8 cellular contexts compared by ENCODE assay signal in the genomic region with DNA sequence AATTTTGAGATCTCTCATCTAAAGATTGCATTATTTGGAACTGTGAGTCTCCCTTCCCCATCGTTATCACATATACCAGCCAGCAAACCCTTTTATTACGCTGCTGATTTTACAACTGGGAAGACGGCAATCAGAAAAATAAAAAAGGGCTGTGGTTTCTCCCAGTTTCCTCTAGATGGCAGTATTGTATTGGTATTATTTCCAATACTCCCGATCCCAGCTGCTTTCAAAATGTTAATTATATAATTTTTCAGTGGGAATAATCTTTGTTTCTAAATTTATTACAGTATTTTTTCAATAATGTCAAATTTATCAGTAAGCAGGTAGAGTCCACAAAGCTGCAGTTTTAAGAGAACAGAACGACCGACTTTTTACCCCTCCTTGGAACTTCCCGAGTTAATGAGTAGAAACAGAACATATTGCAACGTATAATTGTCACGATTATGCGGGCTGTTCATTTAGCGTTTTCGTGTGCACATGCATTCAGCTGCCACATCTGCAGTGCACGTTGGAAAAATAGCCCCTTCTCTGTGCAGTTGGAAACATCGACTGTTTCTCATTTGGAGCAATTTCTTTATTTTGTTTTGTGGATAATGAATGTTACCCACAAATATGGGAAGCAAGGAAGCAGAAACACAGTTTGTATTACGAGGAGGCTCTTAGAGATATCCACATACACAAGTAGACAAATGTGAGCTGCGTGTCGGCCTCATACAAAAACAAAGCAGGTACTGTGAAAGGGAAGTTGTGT.
DNase-seq lines count a peak whose midpoint lies in the region; ATAC-seq, FAIRE-seq and TF ChIP-seq lines count a peak whose summit lies in the region.

No MANE protein-coding gene starts in this region.

- peak overlapping the region; percentile 36 for H3K4me3 ChIP-seq in retinal pigment epithelial cell (ENCODE audit: low read length)
- no peak overlapping the region for H3K4me3 ChIP-seq in effector memory CD4-positive, alpha-beta T cell (ENCODE audit: insufficient read depth, low read depth, low read length, poor library complexity, severe bottlenecking)

- DNase-seq in activated CD8-positive, alpha-beta T cell treated with anti-CD3 and anti-CD28 coated beads for 36 hours = no peak
- no peak for DNase-seq in activated CD8-positive, alpha-beta T cell treated with anti-CD3 and anti-CD28 coated beads, Interleukin-2, amount 10 ng/mL, durations not matched to agents 7 days and 5 days
- DNase-seq in SW480 (ENCODE audit: low spot score) = peak; percentile 43
- peak; percentile 26 to 57 for DNase-seq in frontal cortex (ENCODE audit: low spot score in 2 of 2)
- peak; percentile 14 for DNase-seq in retinal pigment epithelial cell (ENCODE audit: low read depth)
- DNase-seq in effector memory CD4-positive, alpha-beta T cell = no peak

- intact Hi-C loops in activated CD8-positive, alpha-beta T cell treated with anti-CD3 and anti-CD28 coated beads for 36 hours (cut with micrococcal nuclease) = loop anchor here (5.0 kb wide), 1 partner anchor 274 kb away; no protein-coding TSS in a partner anchor

- H3K36me3 Mint-ChIP-seq in activated CD8-positive, alpha-beta T cell treated with anti-CD3 and anti-CD28 coated beads for 36 hours (ENCODE audit: low read depth) = peaks cover 3% of the 10 kb centered on the region
- no peaks in the 10 kb centered on the region for H3K36me3 Mint-ChIP-seq in activated CD8-positive, alpha-beta T cell treated with anti-CD3 and anti-CD28 coated beads, Interleukin-2, amount 10 ng/mL, durations not matched to agents 7 days and 5 days (ENCODE audit: low read depth)

- H3K4me3 Mint-ChIP-seq in activated CD8-positive, alpha-beta T cell treated with anti-CD3 and anti-CD28 coated beads for 36 hours = no peak overlapping the region
- H3K4me3 Mint-ChIP-seq in activated CD8-positive, alpha-beta T cell treated with anti-CD3 and anti-CD28 coated beads, Interleukin-2, amount 10 ng/mL, durations not matched to agents 7 days and 5 days = no peak overlapping the region

- no peak overlapping the region for H3K27ac Mint-ChIP-seq in activated CD8-positive, alpha-beta T cell treated with anti-CD3 and anti-CD28 coated beads for 36 hours
- no peak overlapping the region for H3K27ac Mint-ChIP-seq in activated CD8-positive, alpha-beta T cell treated with anti-CD3 and anti-CD28 coated beads, Interleukin-2, amount 10 ng/mL, durations not matched to agents 7 days and 5 days

- H3K27me3 Mint-ChIP-seq in activated CD8-positive, alpha-beta T cell treated with anti-CD3 and anti-CD28 coated beads for 36 hours = peaks cover 29% of the 10 kb centered on the region
- H3K27me3 Mint-ChIP-seq in activated CD8-positive, alpha-beta T cell treated with anti-CD3 and anti-CD28 coated beads, Interleukin-2, amount 10 ng/mL, durations not matched to agents 7 days and 5 days (ENCODE audit: low read depth) = peaks cover 22% of the 10 kb centered on the region

- no peaks in the 10 kb centered on the region for H3K4me1 ChIP-seq in effector memory CD4-positive, alpha-beta T cell (ENCODE audit: control insufficient read depth, insufficient read depth, low read length, poor library complexity, severe bottlenecking)

- CTCF ChIA-PET in activated CD8-positive, alpha-beta T cell treated with anti-CD3 and anti-CD28 coated beads for 36 hours (lab: Charles Lee) = interaction anchor here (0.7 to 2.7 kb wide), 23 partner anchors 9 to 1279 kb away, joined by 3 to 21 read pairs (median 4); no protein-coding TSS in a partner anchor
- CTCF ChIA-PET in activated CD8-positive, alpha-beta T cell treated with anti-CD3 and anti-CD28 coated beads, Interleukin-2, amount 10 ng/mL, durations not matched to agents 7 days and 5 days (lab: Charles Lee) = interaction anchor here (0.6 to 1.5 kb wide), 10 partner anchors 10 to 682 kb away, joined by 3 to 7 read pairs (median 3); no protein-coding TSS in a partner anchor

- H3K4me1 Mint-ChIP-seq in activated CD8-positive, alpha-beta T cell treated with anti-CD3 and anti-CD28 coated beads for 36 hours (ENCODE audit: low read depth) = peaks cover 6% of the 10 kb centered on the region
- H3K4me1 Mint-ChIP-seq in activated CD8-positive, alpha-beta T cell treated with anti-CD3 and anti-CD28 coated beads, Interleukin-2, amount 10 ng/mL, durations not matched to agents 7 days and 5 days (ENCODE audit: low read depth) = peaks cover 3% of the 10 kb centered on the region

- TF ChIP-seq CTCF in activated CD8-positive, alpha-beta T cell treated with anti-CD3 and anti-CD28 coated beads for 36 hours (IDR thresholded peaks at IDR 0.05) = peak; percentile 91
- TF ChIP-seq CTCF in LNCAP (IDR thresholded peaks at IDR 0.05) (peak; percentile 72), retinal pigment epithelial cell (conservative IDR thresholded peaks at IDR 0.05; ENCODE audit: low read depth, low read length) (peak; percentile 60)

- H3K9me3 ChIP-seq in effector memory CD4-positive, alpha-beta T cell (ENCODE audit: control insufficient read depth, low read length) = no peaks in the 10 kb centered on the region

- no peaks in the 10 kb centered on the region for H3K27me3 ChIP-seq in effector memory CD4-positive, alpha-beta T cell (replicated peaks; ENCODE audit: control insufficient read depth, insufficient read depth, low read length, poor library complexity, severe bottlenecking)

- no peak for ATAC-seq in activated CD8-positive, alpha-beta T cell treated with anti-CD3 and anti-CD28 coated beads for 36 hours
- ATAC-seq in activated CD8-positive, alpha-beta T cell treated with anti-CD3 and anti-CD28 coated beads, Interleukin-2, amount 10 ng/mL, durations not matched to agents 7 days and 5 days = no peak
- ATAC-seq in HG02763 (IDR thresholded peaks at IDR 0.05; ENCODE audit: unreplicated experiment) = no peak

- peaks cover 6% of the 10 kb centered on the region for H3K9me3 Mint-ChIP-seq in activated CD8-positive, alpha-beta T cell treated with anti-CD3 and anti-CD28 coated beads for 36 hours
- H3K9me3 Mint-ChIP-seq in activated CD8-positive, alpha-beta T cell treated with anti-CD3 and anti-CD28 coated beads, Interleukin-2, amount 10 ng/mL, durations not matched to agents 7 days and 5 days (ENCODE audit: insufficient read depth) = no peaks in the 10 kb centered on the region

- no peaks in the 10 kb centered on the region for H3K36me3 ChIP-seq in effector memory CD4-positive, alpha-beta T cell (ENCODE audit: control insufficient read depth, insufficient read depth, low read length)

- peak; percentile 91 for FAIRE-seq in frontal cortex (lab: Jason Lieb, UNC)

- POLR2A ChIA-PET in activated CD8-positive, alpha-beta T cell treated with anti-CD3 and anti-CD28 coated beads for 36 hours (lab: Charles Lee) = no interaction called here
- POLR2A ChIA-PET in activated CD8-positive, alpha-beta T cell treated with anti-CD3 and anti-CD28 coated beads, Interleukin-2, amount 10 ng/mL, durations not matched to agents 7 days and 5 days (lab: Charles Lee) = no interaction called here

- no peak overlapping the region for H3K27ac ChIP-seq in effector memory CD4-positive, alpha-beta T cell (ENCODE audit: insufficient read depth, low read length, poor library complexity, severe bottlenecking)

Comparison
In these comparisons a context has a peak if more than half of its experiments do, and no peak if none do; other contexts are left out.
1. DNase-seq: peak in SW480 (single experiment), frontal cortex (2 of 2) and retinal pigment epithelial cell (single experiment); none in activated CD8-positive, alpha-beta T cell treated with anti-CD3 and anti-CD28 coated beads for 36 hours (single experiment), activated CD8-positive, alpha-beta T cell treated with anti-CD3 and anti-CD28 coated beads, Interleukin-2, amount 10 ng/mL, durations not matched to agents 7 days and 5 days (single experiment) and effector memory CD4-positive, alpha-beta T cell (0 of 3).
2. Peak in every context shown above with its lines, with median percentiles within 50 percentile points of each other: CTCF ChIP-seq.